Comparison of ENCODE assay signal across 12 cellular contexts in the genomic region with DNA sequence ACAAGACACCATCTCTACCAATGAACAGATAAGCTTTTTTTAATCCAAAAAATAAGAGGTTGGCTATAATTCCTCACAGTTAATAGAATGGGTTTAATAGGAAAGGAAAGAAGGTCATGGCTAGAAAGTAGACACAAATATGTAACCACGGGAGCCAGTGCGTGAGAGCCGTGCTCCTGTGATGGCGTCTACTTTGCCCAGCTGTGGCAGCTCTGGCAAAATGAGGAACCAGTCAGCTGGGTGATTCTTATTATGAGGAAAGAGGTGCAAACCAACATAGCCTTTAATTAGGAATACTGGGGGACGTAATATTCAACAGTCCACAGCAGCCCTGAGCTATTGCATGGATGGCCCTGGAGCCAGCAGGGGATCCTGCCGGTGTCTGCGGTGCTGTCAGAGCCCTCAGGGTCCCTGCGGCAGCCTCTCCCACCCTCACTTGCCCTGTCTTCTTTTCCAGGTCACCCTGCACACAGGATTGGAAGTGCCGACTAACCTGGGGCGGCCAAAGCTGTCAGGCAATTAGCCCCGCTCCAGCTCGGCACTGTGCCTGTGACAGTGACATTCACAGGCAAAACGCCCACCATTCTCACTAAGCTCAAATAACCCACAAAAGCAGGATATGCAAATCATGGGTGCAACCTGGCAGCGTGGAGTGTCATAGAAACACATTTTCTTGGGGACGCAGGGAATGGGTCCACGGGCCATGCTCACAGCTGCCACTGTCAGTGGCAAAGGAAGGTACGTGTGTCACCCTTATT. TPM values are rescaled to one million over a fixed set of nuclear protein-coding genes. Genes with fewer than 3 reads are reported as not detected.
DNase-seq lines count a peak whose midpoint lies in the region; ATAC-seq and TF ChIP-seq lines count a peak whose summit lies in the region.
"Had no signal": no experiment of that assay in that cellular context is flagged by ENCODE, and none has a peak within 500 bp of the region (broad histone marks: within the 10 kb centered on the region; RNA-seq: fewer than 3 reads in every experiment).

No MANE protein-coding gene starts in this region.

- H3K18ac ChIP-seq in IMR-90 (ENCODE audit: low read depth, low read length) = no peak overlapping the region

- no peak overlapping the region for H2BK120ac ChIP-seq in IMR-90 (ENCODE audit: low read depth, low read length)

- no peak overlapping the region for H2AK5ac ChIP-seq in IMR-90 (ENCODE audit: low read depth, low read length)

- CTCF ChIA-PET in IMR-90 (lab: Yijun Ruan, JAX) = no interaction called here

- no peak for TF ChIP-seq CTCF in IMR-90 (conservative IDR thresholded peaks at IDR 0.05; ENCODE audit: low read depth, low read length)

- no peak overlapping the region for H3K27ac ChIP-seq in IMR-90 (ENCODE audit: insufficient read depth, low read length)
- H3K27ac ChIP-seq in SJCRH30 = no peak overlapping the region
- H3K27ac ChIP-seq: parathyroid adenoma had no signal

- H3K4me2 ChIP-seq in IMR-90 (ENCODE audit: low read depth, low read length) = no peak overlapping the region

- intact Hi-C loops in IMR-90 (cut with micrococcal nuclease) = loop anchor here (5.0 kb wide), 2 partner anchors 223 to 573 kb away; partner anchors contain the start of gene COG2

- H3K9me1 ChIP-seq in IMR-90 (ENCODE audit: insufficient read depth, low read length) = no peaks in the 10 kb centered on the region

- H3K4me3 ChIP-seq in IMR-90 (ENCODE audit: insufficient read depth, low read depth, low read length) (no peak overlapping the region), SJCRH30 (no peak overlapping the region)

- H2AK9ac ChIP-seq in IMR-90 (replicated peaks; ENCODE audit: low read depth, low read length, poor library complexity) = no peak overlapping the region

- TF ChIP-seq RAD21 in IMR-90 (IDR thresholded peaks at IDR 0.05; ENCODE audit: low read length) = no peak

- no TSS peak for BruUV-seq in IMR-90 (replicated peaks; lab: Mats Ljungman, UMichigan)

- no peak overlapping the region for H4K91ac ChIP-seq in IMR-90 (ENCODE audit: insufficient read depth, low read depth, low read length)

- H3K4ac ChIP-seq in IMR-90 (ENCODE audit: low read depth, low read length) = no peak overlapping the region

- in situ Hi-C loops in IMR-90 (cut with MboI; ENCODE audit: low sequenced_read_pairs) = loop anchor here (5.0 kb wide), 2 partner anchors 298 to 418 kb away; no protein-coding TSS in a partner anchor

- WGBS in IMR-90 (ENCODE audit: extremely low coverage in 2 of 2, insufficient read length in 1 of 2), 2 experiments = 57% methylated on average over 5 of the region's 17 CpGs; no CpG with 5 or more reads in 1 of the 2 experiments

- dilution Hi-C loops in IMR-90 (cut with HindIII; ENCODE audit: low sequenced_read_pairs, unreplicated experiment) = no loop called here

- no peaks in the 10 kb centered on the region for H3K79me1 ChIP-seq in IMR-90 (ENCODE audit: low read depth in 1 of 2, low read length in 2 of 2)

- POLR2A ChIA-PET in IMR-90 (lab: Charles Lee; ENCODE audit: unreplicated experiment) = no interaction called here

- no peak overlapping the region for H4K8ac ChIP-seq in IMR-90 (ENCODE audit: low read depth in 2 of 2, low read length in 2 of 2)

- no peak overlapping the region for H3K14ac ChIP-seq in IMR-90 (replicated peaks; ENCODE audit: low read depth, low read length)

- peaks cover 37% of the 10 kb centered on the region for H3K27me3 ChIP-seq in IMR-90 (ENCODE audit: control insufficient read depth, insufficient read depth, low read length)
- H3K27me3 ChIP-seq in SJCRH30 = no peaks in the 10 kb centered on the region

- H4K20me1 ChIP-seq in IMR-90 (ENCODE audit: insufficient read depth, low read length) = no peaks in the 10 kb centered on the region

- DNase-seq in CD1c-positive myeloid dendritic cell (ENCODE audit: extremely low spot score) = peak; percentile 45
- no peak for DNase-seq in IMR-90
- DNase-seq in cerebellar cortex (ENCODE audit: low spot score) = peak; percentile 21
- no peak for DNase-seq in DMS 273 treated with DMSO at 0.1 percent for 48 hours (lab: John Stamatoyannopoulos, UW)
- DNase-seq in SJCRH30 = no peak
- DNase-seq in NCI-H2196 treated with DMSO at 0.1 percent for 48 hours (lab: John Stamatoyannopoulos, UW; ENCODE audit: unreplicated experiment) = no peak
- no peak for DNase-seq in activated CD4-positive, CD25-positive, alpha-beta regulatory T cell treated with anti-CD3 and anti-CD28 coated beads, Interleukin-2, amount 50 U/mL, for 72 hours
- DNase-seq: cortex of kidney, GDM1, immature natural killer cell had no signal

- peak overlapping the region; percentile 17 for H2AFZ ChIP-seq in IMR-90 (replicated peaks; ENCODE audit: low read length, poor library complexity)
- H2AFZ ChIP-seq: parathyroid adenoma had no signal

- H3K4me1 ChIP-seq in IMR-90 (ENCODE audit: control insufficient read depth, insufficient read depth, low read length) = no peaks in the 10 kb centered on the region
- no peaks in the 10 kb centered on the region for H3K4me1 ChIP-seq in SJCRH30
- H3K4me1 ChIP-seq: parathyroid adenoma had no signal

- no peaks in the 10 kb centered on the region for H3K9me3 ChIP-seq in IMR-90 (ENCODE audit: control insufficient read depth, insufficient read depth, low read length)
- H3K9me3 ChIP-seq in SJCRH30 (replicated peaks) = no peaks in the 10 kb centered on the region

- no peak overlapping the region for H2BK15ac ChIP-seq in IMR-90 (ENCODE audit: low read depth, low read length)

- TF ChIP-seq POLR2A in IMR-90 (IDR thresholded peaks at IDR 0.05; ENCODE audit: low read depth, low read length) = no peak

- no peak overlapping the region for H3K56ac ChIP-seq in IMR-90 (ENCODE audit: extremely low read depth, insufficient read depth, low read length)

- H3K36me3 ChIP-seq in IMR-90 (ENCODE audit: control insufficient read depth, insufficient read depth, low read length) = no peaks in the 10 kb centered on the region
- H3K36me3 ChIP-seq in SJCRH30 = no peaks in the 10 kb centered on the region

- no peak overlapping the region for H2BK20ac ChIP-seq in IMR-90 (ENCODE audit: low read depth, low read length)

- ATAC-seq in GM18907 (IDR thresholded peaks at IDR 0.05; ENCODE audit: unreplicated experiment) = peak; percentile 42
- ATAC-seq in IMR-90 (ENCODE audit: low read depth) = no peak

- H3K23ac ChIP-seq in IMR-90 (ENCODE audit: low read depth, low read length) = no peak overlapping the region

- no peak overlapping the region for H2BK5ac ChIP-seq in IMR-90 (ENCODE audit: low read depth, low read length, poor library complexity, severe bottlenecking)

- no peak overlapping the region for H4K5ac ChIP-seq in IMR-90 (ENCODE audit: low read depth, low read length)

- no peak overlapping the region for H3K9ac ChIP-seq in IMR-90 (ENCODE audit: low read depth, low read length)
- H3K9ac ChIP-seq: parathyroid adenoma had no signal

TF ChIP-seq in IMR-90, 13 proteins besides CTCF, POLR2A, EP300 and RAD21:
- TF ChIP-seq NFE2L2 (IDR thresholded peaks at IDR 0.05; ENCODE audit: low read depth, low read length) (no peak), USF2 (IDR thresholded peaks at IDR 0.05; ENCODE audit: low read depth, low read length) (no peak), FOS (IDR thresholded peaks at IDR 0.05; ENCODE audit: low read depth, low read length) (no peak), MXI1 (IDR thresholded peaks at IDR 0.05; ENCODE audit: borderline replicate concordance, low read depth, low read length) (no peak), CEBPB (IDR thresholded peaks at IDR 0.05; ENCODE audit: low read depth, low read length) (no peak), BHLHE40 (IDR thresholded peaks at IDR 0.05; ENCODE audit: low read depth, low read length) (no peak), MAFK (IDR thresholded peaks at IDR 0.05; ENCODE audit: low read depth, low read length) (no peak), ELK1 (IDR thresholded peaks at IDR 0.05; ENCODE audit: borderline replicate concordance, low read depth, low read length) (no peak), SMC3 (IDR thresholded peaks at IDR 0.05; ENCODE audit: low read depth, low read length) (no peak), MAZ (IDR thresholded peaks at IDR 0.05; ENCODE audit: borderline replicate concordance, low read depth, low read length) (no peak), RCOR1 (IDR thresholded peaks at IDR 0.05; ENCODE audit: insufficient replicate concordance, low read length) (no peak), RFX5 (IDR thresholded peaks at IDR 0.05; ENCODE audit: low read depth, low read length) (no peak), CHD1 (IDR thresholded peaks at IDR 0.05; ENCODE audit: low read depth, low read length) (no peak)
TF ChIP-seq in IMR-90: peak in this region for 0.

RNA-seq across cellular contexts. Expression of gene GNPAT, which starts 25.9 kb away (rescaled TPM):
- 36.0 and 43.9 TPM in 2 replicates for total RNA-seq in IMR-90 (2012; rRNA removed)
- polyA plus RNA-seq in IMR-90 (2012; rRNA removed) = 12.3 and 17.2 TPM in 2 replicates
- 4.7 and 5.7 TPM in 2 replicates for polyA plus RNA-seq in IMR-90 (2012; cell fraction: cytosol; rRNA removed)
- 4.5 and 24.3 TPM in 2 replicates for polyA plus RNA-seq in IMR-90 (2012; cell fraction: nucleus; rRNA removed; ENCODE audit: low replicate concordance)
- 88.5 and 90.8 TPM in 2 replicates for total RNA-seq in SJCRH30 (2014; rRNA removed; shearing (Covaris generic))

RNA-seq across cellular contexts. Expression of gene TRIM67, which starts 53.2 kb away (rescaled TPM):
- not detected in 2 replicates for total RNA-seq in IMR-90 (2012; rRNA removed)
- not detected in 2 replicates for polyA plus RNA-seq in IMR-90 (2012; rRNA removed)
- not detected in 2 replicates for polyA plus RNA-seq in IMR-90 (2012; cell fraction: cytosol; rRNA removed)
- polyA plus RNA-seq in IMR-90 (2012; cell fraction: nucleus; rRNA removed; ENCODE audit: low replicate concordance) = not detected in 2 replicates
- total RNA-seq in SJCRH30 (2014; rRNA removed; shearing (Covaris generic)) = not detected in 2 replicates
- polyA plus RNA-seq: immature natural killer cell had no signal

Comparison
In these comparisons a context has a peak if more than half of its experiments do, and no peak if none do; other contexts are left out.
1. DNase-seq: peak in CD1c-positive myeloid dendritic cell (single experiment) and cerebellar cortex (single experiment); none in IMR-90 (single experiment), DMS 273 treated with DMSO at 0.1 percent for 48 hours (single experiment), SJCRH30 (0 of 2), NCI-H2196 treated with DMSO at 0.1 percent for 48 hours (single experiment) and activated CD4-positive, CD25-positive, alpha-beta regulatory T cell treated with anti-CD3 and anti-CD28 coated beads, Interleukin-2, amount 50 U/mL, for 72 hours (single experiment).